Comparison of ENCODE assay signal across 14 cellular contexts in the genomic region with DNA sequence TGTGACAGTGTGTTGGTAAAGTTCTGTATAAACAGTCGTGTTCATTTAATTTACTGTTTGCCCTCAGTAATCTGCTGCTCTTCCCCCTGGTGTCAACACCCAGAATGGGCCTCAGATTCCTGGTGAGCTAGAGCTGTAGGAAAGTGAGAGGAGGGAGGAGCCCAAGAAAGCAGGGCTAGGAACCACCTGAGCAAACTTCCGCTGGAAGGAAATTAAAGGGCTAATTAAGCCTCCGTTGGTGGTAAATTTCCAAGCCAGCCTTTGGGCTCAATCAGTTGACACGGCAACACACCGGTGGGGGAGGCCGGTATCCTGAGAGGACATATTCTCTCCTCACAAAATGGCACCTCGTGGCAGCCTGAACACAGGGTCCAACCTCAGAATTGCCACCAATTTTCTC. TPM values are rescaled to one million over a fixed set of nuclear protein-coding genes. Genes with fewer than 3 reads are reported as not detected.
DNase-seq lines count a peak whose midpoint lies in the region; ATAC-seq and TF ChIP-seq lines count a peak whose summit lies in the region.
"Had no signal": no experiment of that assay in that cellular context is flagged by ENCODE, and none has a peak within 500 bp of the region (broad histone marks: within the 10 kb centered on the region; RNA-seq: fewer than 3 reads in every experiment).

No MANE protein-coding gene starts in this region.

- no peaks in the 10 kb centered on the region for H3K27me3 ChIP-seq in H7 (ENCODE audit: control insufficient read depth, insufficient read depth, low read length)
- H3K27me3 ChIP-seq: ascending aorta had no signal

- no peak for TF ChIP-seq CTCF in mucosa of descending colon (IDR thresholded peaks at IDR 0.05)
- TF ChIP-seq CTCF in lower leg skin (IDR thresholded peaks at IDR 0.05), result no peak

- H3K4me3 ChIP-seq in H7 (ENCODE audit: insufficient read depth, low read depth, low read length) (no peak overlapping the region), mucosa of descending colon (no peak overlapping the region), lower leg skin (ENCODE audit: low read depth, poor library complexity, severe bottlenecking) (no peak overlapping the region)
- H3K4me3 ChIP-seq: ascending aorta, dorsolateral prefrontal cortex, esophagus muscularis mucosa had no signal

- WGBS in lower leg skin, 2 donors, result 65 to 68% methylated on average over 7 of the region's 7 CpGs

- intact Hi-C loops in mucosa of descending colon (cut with DNase I, micrococcal nuclease) (no loop called here), posterior cingulate gyrus (cut with DNase I) (no loop called here), lower leg skin (cut with DNase I; ENCODE audit: low total_unique reads) (no loop called here)

- H3K9me3 ChIP-seq in mucosa of descending colon, result no peaks in the 10 kb centered on the region
- H3K9me3 ChIP-seq: ascending aorta, esophagus muscularis mucosa had no signal

- no peak for TF ChIP-seq POLR2A in lower leg skin (IDR thresholded peaks at IDR 0.05)

- H3K36me3 ChIP-seq in H7 (replicated peaks; ENCODE audit: control insufficient read depth, insufficient read depth, low read length) (peaks cover 7% of the 10 kb centered on the region), mucosa of descending colon (ENCODE audit: low read depth) (no peaks in the 10 kb centered on the region)
- H3K36me3 ChIP-seq: ascending aorta, esophagus muscularis mucosa had no signal

- no peaks in the 10 kb centered on the region for H3K4me1 ChIP-seq in mucosa of descending colon (ENCODE audit: low read depth)
- H3K4me1 ChIP-seq: ascending aorta, esophagus muscularis mucosa had no signal

- peak; percentile 72 for ATAC-seq in mucosa of descending colon
- ATAC-seq: natural killer cell, T-cell had no signal

- DNase-seq in H7 (peak; percentile 30), NCI-H146 (lab: John Stamatoyannopoulos, UW) (peak; percentile 96), SHP77 (lab: John Stamatoyannopoulos, UW) (peak; percentile 45 to 54), mucosa of descending colon (peak in 1 of 3 donors; percentile 16), HUDEP-2 (lab: John Stamatoyannopoulos, UW; ENCODE audit: unreplicated experiment in 76 of 76) (no peak), posterior cingulate gyrus (no peak), lower leg skin (ENCODE audit: low spot score in 2 of 2) (no peak)
- DNase-seq: activated gamma-delta T cell treated with Interleukin-2 at 50 U/mL for 16 hours; CD4-positive, CD25-positive, alpha-beta regulatory T cell; dorsolateral prefrontal cortex; natural killer cell; T-cell had no signal

RNA-seq across cellular contexts. Expression of a gene that starts 32.9 kb away (rescaled TPM):
- total RNA-seq in H7 (2014; rRNA removed; shearing (Covaris generic)), result 22.4 and 29.6 TPM in 2 replicates
- total RNA-seq in mucosa of descending colon (1 to 10 TPM; 3.5 to 5.6 (median 3.6) TPM), lower leg skin (10 to 100 TPM in 1 of 4 donors, 1 to 10 TPM in 3; 2.4 to 13.7 (median 4.3) TPM)
- total RNA-seq: ascending aorta; CD4-positive, CD25-positive, alpha-beta regulatory T cell had no signal

Comparison
In these comparisons a context has a peak if more than half of its experiments do, and no peak if none do; other contexts are left out.
1. DNase-seq: peak in H7 (single experiment), NCI-H146 (single experiment) and SHP77 (2 of 2); none in HUDEP-2 (0 of 76), posterior cingulate gyrus (0 of 10) and lower leg skin (0 of 2).